In the genomic region with DNA sequence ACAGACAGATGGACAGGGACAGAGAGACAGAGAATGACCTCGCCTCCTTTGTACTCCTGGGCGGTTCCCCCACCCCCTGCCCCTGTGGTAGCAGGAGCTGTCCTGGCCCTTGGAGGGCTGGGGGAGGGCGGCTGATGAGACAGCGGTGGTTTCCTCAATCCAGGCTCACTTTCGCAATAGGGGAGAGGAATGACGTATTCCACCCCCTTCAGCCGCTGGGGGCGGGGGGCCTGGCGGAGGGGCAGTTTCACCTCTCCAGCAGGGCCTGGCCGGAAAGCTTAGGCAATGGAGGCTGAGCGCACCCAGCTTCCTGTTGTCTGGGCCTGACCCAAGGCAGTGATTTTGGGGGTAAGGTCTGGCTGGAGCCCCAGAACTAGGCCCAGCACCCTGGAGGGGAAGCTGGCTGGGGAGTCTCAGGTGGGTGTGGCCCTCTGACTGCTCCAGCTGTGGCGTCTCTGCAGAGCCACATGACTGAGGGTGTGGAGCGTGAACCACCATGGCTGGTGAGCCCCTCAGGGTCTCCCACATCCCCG, we compare ENCODE assay signal across 9 cellular contexts. TPM values are rescaled to one million over a fixed set of nuclear protein-coding genes. Genes with fewer than 3 reads are reported as not detected.
DNase-seq lines count a peak whose midpoint lies in the region; ATAC-seq and TF ChIP-seq lines count a peak whose summit lies in the region.
"Had no signal": no experiment of that assay in that cellular context is flagged by ENCODE, and none has a peak within 500 bp of the region (broad histone marks: within the 10 kb centered on the region; RNA-seq: fewer than 3 reads in every experiment).

No MANE protein-coding gene starts in this region.

- peaks cover 55% of the 10 kb centered on the region for H3K79me2 ChIP-seq in SU-DHL-6 (ENCODE audit: insufficient read depth, low read length)

- H2AFZ ChIP-seq in SU-DHL-6 (ENCODE audit: low read depth, low read length, severe bottlenecking), result no peak overlapping the region

- peak; percentile 24 for ATAC-seq in HG03108 (IDR thresholded peaks at IDR 0.05; ENCODE audit: unreplicated experiment)

- H3K9me3 ChIP-seq in SU-DHL-6 (ENCODE audit: insufficient read depth, low read length), result no peaks in the 10 kb centered on the region
- no peaks in the 10 kb centered on the region for H3K9me3 ChIP-seq in right atrium auricular region

- H3K4me2 ChIP-seq in SU-DHL-6 (ENCODE audit: low read depth, low read length, poor library complexity, severe bottlenecking), result peak overlapping the region; percentile 92

- in situ Hi-C loops in GM13976 (cut with MboI; ENCODE audit: low sequenced_read_pairs, unreplicated experiment), result no loop called here

- H3F3A ChIP-seq in SU-DHL-6 (ENCODE audit: insufficient read depth), result peaks cover 58% of the 10 kb centered on the region

- H3K36me3 Mint-ChIP-seq in activated naive CD8-positive, alpha-beta T cell, result peaks cover 2% of the 10 kb centered on the region
- H3K36me3 Mint-ChIP-seq in type B pancreatic cell, result no peaks in the 10 kb centered on the region

- H3K27ac Mint-ChIP-seq in activated naive CD8-positive, alpha-beta T cell, result peak overlapping the region; percentile 99
- H3K27ac Mint-ChIP-seq in type B pancreatic cell, result no peak overlapping the region

- H4K20me1 ChIP-seq in SU-DHL-6 (ENCODE audit: low read depth, low read length), result no peaks in the 10 kb centered on the region

- H3K9ac ChIP-seq in SU-DHL-6 (ENCODE audit: low read length), result peak overlapping the region; percentile 98

- peaks cover 89% of the 10 kb centered on the region for H3K4me1 Mint-ChIP-seq in activated naive CD8-positive, alpha-beta T cell (ENCODE audit: low read depth)
- H3K4me1 Mint-ChIP-seq in type B pancreatic cell (ENCODE audit: unreplicated experiment), result no peaks in the 10 kb centered on the region

- TF ChIP-seq CTCF in GM13976 (IDR thresholded peaks at IDR 0.05; ENCODE audit: borderline replicate concordance, control extremely low read depth, extremely low read depth, insufficient read depth, missing control alignments), result no peak
- no peak for TF ChIP-seq CTCF in SU-DHL-6 (IDR thresholded peaks at IDR 0.05; ENCODE audit: insufficient read depth, low read length, poor library complexity, severe bottlenecking)
- TF ChIP-seq CTCF in right atrium auricular region (IDR thresholded peaks at IDR 0.05), result no peak
- TF ChIP-seq CTCF in type B pancreatic cell (conservative IDR thresholded peaks at IDR 0.05), result no peak

- H3K27ac ChIP-seq in SU-DHL-6 (ENCODE audit: low read depth, low read length), result peak overlapping the region; percentile 99
- H3K27ac ChIP-seq in right atrium auricular region, result peak overlapping the region; percentile 84 to 86

- H3K27me3 ChIP-seq in SU-DHL-6 (ENCODE audit: low read length) (no peaks in the 10 kb centered on the region), right atrium auricular region (no peaks in the 10 kb centered on the region)

- DNase-seq in GM13976 (ENCODE audit: low spot score) (peak; percentile 90), right atrium auricular region (ENCODE audit: low spot score) (peak; percentile 95), NCI-H2029 treated with DMSO at 0.1 percent for 48 hours (lab: John Stamatoyannopoulos, UW) (no peak), type B pancreatic cell (ENCODE audit: extremely low spot score, unreplicated experiment) (no peak)
- peak; percentile 70 to 89 for DNase-seq in stimulated activated CD4-positive, alpha-beta T cell treated with anti-CD3 and anti-CD28 coated beads, Interleukin-12 subunit alpha, Interleukin-12 subunit beta, amount 100 ng/mL, for 24 hours (ENCODE audit: low read depth in 2 of 2)

- H3K9me2 ChIP-seq in SU-DHL-6 (replicated peaks; ENCODE audit: insufficient read depth, low read length), result no peaks in the 10 kb centered on the region

- H3K36me3 ChIP-seq in SU-DHL-6 (ENCODE audit: low read length) (no peaks in the 10 kb centered on the region), right atrium auricular region (no peaks in the 10 kb centered on the region)

- H3K4me3 Mint-ChIP-seq in activated naive CD8-positive, alpha-beta T cell, result peak overlapping the region; percentile 91
- H3K4me3 Mint-ChIP-seq in type B pancreatic cell, result no peak overlapping the region

- H3K9me3 Mint-ChIP-seq in activated naive CD8-positive, alpha-beta T cell (ENCODE audit: low read depth), result no peaks in the 10 kb centered on the region
- no peaks in the 10 kb centered on the region for H3K9me3 Mint-ChIP-seq in type B pancreatic cell

- no peaks in the 10 kb centered on the region for H3K27me3 Mint-ChIP-seq in activated naive CD8-positive, alpha-beta T cell
- H3K27me3 Mint-ChIP-seq in type B pancreatic cell, result peaks cover 35% of the 10 kb centered on the region

- H3K4me1 ChIP-seq in right atrium auricular region, result peaks cover 0 to 75% of the 10 kb centered on the region in 2 donors

- H3K4me3 ChIP-seq in SU-DHL-6 (ENCODE audit: insufficient read depth, low read length, poor library complexity, severe bottlenecking) (peak overlapping the region; percentile 36), right atrium auricular region (no peak overlapping the region)

RNA-seq across cellular contexts. Expression of gene FMNL1, which starts 7.4 kb away (rescaled TPM):
- total RNA-seq in right atrium auricular region, result 10 to 100 TPM in 1 of 2 donors, 1 to 10 TPM in 1; 7.6 to 13.6 TPM
- total RNA-seq in type B pancreatic cell (ENCODE audit: low replicate concordance), result 1.9 and 6.0 TPM in 2 replicates

RNA-seq across cellular contexts. Expression of gene SPATA32, which starts 32.8 kb away (rescaled TPM):
- not detected for total RNA-seq in right atrium auricular region
- not detected in 2 replicates for total RNA-seq in type B pancreatic cell (ENCODE audit: low replicate concordance)
- total RNA-seq: dermis microvascular lymphatic vessel endothelial cell had no signal

Comparison
In these comparisons a context has a peak if more than half of its experiments do, and no peak if none do; other contexts are left out.
1. DNase-seq: peak in GM13976 (single experiment), right atrium auricular region (single experiment) and stimulated activated CD4-positive, alpha-beta T cell treated with anti-CD3 and anti-CD28 coated beads, Interleukin-12 subunit alpha, Interleukin-12 subunit beta, amount 100 ng/mL, for 24 hours (2 of 2); none in NCI-H2029 treated with DMSO at 0.1 percent for 48 hours (single experiment) and type B pancreatic cell (single experiment).